Comparison of ENCODE assay signal across 29 cellular contexts in the genomic region with DNA sequence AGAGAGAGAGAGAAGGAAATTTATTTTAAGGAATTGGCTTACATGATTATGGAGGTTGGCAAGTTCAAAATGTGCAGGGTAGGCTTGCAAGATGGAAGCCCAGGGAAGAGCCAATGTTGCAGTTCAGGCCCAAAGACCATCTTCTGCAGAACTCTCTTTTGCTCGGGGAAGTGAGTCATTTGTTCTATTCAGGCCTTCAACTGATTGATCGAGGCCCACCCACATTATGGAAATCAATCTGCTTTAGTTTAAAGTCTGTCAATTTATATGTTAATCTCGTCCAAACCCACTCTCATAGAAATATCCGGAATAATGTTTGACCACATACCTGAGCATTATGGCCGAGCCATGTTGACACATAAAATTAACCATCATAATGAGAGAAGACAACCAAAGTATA.
"Had no signal": no experiment of that assay in that cellular context is flagged by ENCODE, and none has a peak within 500 bp of the region (broad histone marks: within the 10 kb centered on the region; RNA-seq: fewer than 3 reads in every experiment).

No MANE protein-coding gene starts in this region.

- FAIRE-seq: colon, endometrium, endothelial cell of umbilical vein, frontal cortex had no signal

- DNase-seq: colonic mucosa; cortex of kidney; dermis blood vessel endothelial cell; dorsolateral prefrontal cortex; effector CD4-positive, alpha-beta T cell; effector CD8-positive, alpha-beta T cell; effector memory CD4-positive, alpha-beta T cell; effector memory CD8-positive, alpha-beta T cell; endodermal cell; erythroblast; esophagus squamous epithelium; foreskin fibroblast; foreskin keratinocyte; foreskin melanocyte; gastrocnemius medialis; glutamatergic neuron; head of caudate nucleus; heart left ventricle; heart right ventricle had no signal

- H3K9me3 Mint-ChIP-seq: dendritic cell treated with granulocyte-macrophage colony-stimulating factor and Interleukin-4, amounts not matched to agents 40 ng/mL and 50 ng/mL, for 4 days had no signal

- H3K27me3 Mint-ChIP-seq: effector memory CD8-positive, alpha-beta T cell had no signal

- H3K4me1 Mint-ChIP-seq: endodermal cell had no signal

- H3K4me3 Mint-ChIP-seq: dendritic cell treated with granulocyte-macrophage colony-stimulating factor and Interleukin-4, amounts not matched to agents 40 ng/mL and 50 ng/mL, for 4 days; effector memory CD8-positive, alpha-beta T cell; endodermal cell had no signal

- ATAC-seq: effector memory CD8-positive, alpha-beta T cell; esophagus mucosa; foreskin keratinocyte; gastrocnemius medialis; gastroesophageal sphincter; heart left ventricle; heart right ventricle had no signal

- H3K27ac Mint-ChIP-seq: dendritic cell treated with granulocyte-macrophage colony-stimulating factor and Interleukin-4, amounts not matched to agents 40 ng/mL and 50 ng/mL, for 4 days; effector memory CD8-positive, alpha-beta T cell; endodermal cell had no signal

- H3K4me3 ChIP-seq: colonic mucosa, coronary artery, dorsolateral prefrontal cortex, esophagus muscularis mucosa, esophagus squamous epithelium, gastrocnemius medialis, gastroesophageal sphincter, heart left ventricle, heart right ventricle had no signal

- H3K27ac ChIP-seq: colonic mucosa, coronary artery, dorsolateral prefrontal cortex, epithelial cell of prostate, esophagus muscularis mucosa, esophagus squamous epithelium, foreskin keratinocyte, gastrocnemius medialis, gastroesophageal sphincter, heart left ventricle, heart right ventricle had no signal

- H3K36me3 ChIP-seq: colonic mucosa, esophagus muscularis mucosa, esophagus squamous epithelium, gastrocnemius medialis, gastroesophageal sphincter, heart left ventricle, heart right ventricle had no signal

- H3K27me3 ChIP-seq: colonic mucosa, esophagus muscularis mucosa, esophagus squamous epithelium, foreskin keratinocyte, gastrocnemius medialis, gastroesophageal sphincter, heart left ventricle, heart right ventricle had no signal

- H3K4me1 ChIP-seq: colonic mucosa, esophagus muscularis mucosa, esophagus squamous epithelium, foreskin keratinocyte, gastrocnemius medialis, gastroesophageal sphincter, heart left ventricle, heart right ventricle had no signal

- H3K9me3 ChIP-seq: colonic mucosa, esophagus squamous epithelium, gastrocnemius medialis had no signal
